ENCODE assay signal across 1 cellular context in genomic region chr15:51622269-51623180, GRCh38.
TF ChIP-seq lines count a peak whose summit lies in the region.

TSS of gene DMXL2 (minus strand) at chr15:51622771. CDS start at chr15:51622545, 226 bp downstream.

TF ChIP-seq in K562, 482 proteins besides CTCF, POLR2A, EP300 and RAD21 (continued from another document):
- no peak for TF ChIP-seq ZNF407 (IDR thresholded peaks at IDR 0.05; ENCODE audit: low read depth)
- no peak for TF ChIP-seq BMI1 (IDR thresholded peaks at IDR 0.05; ENCODE audit: low read length)
- TF ChIP-seq CBFB (CRISPR knock-in tag; IDR thresholded peaks at IDR 0.05): peak; percentile 88; the same call in 1 of the 2 replicates
- no peak for TF ChIP-seq ARNT (IDR thresholded peaks at IDR 0.05)
- TF ChIP-seq, protein P1, sequence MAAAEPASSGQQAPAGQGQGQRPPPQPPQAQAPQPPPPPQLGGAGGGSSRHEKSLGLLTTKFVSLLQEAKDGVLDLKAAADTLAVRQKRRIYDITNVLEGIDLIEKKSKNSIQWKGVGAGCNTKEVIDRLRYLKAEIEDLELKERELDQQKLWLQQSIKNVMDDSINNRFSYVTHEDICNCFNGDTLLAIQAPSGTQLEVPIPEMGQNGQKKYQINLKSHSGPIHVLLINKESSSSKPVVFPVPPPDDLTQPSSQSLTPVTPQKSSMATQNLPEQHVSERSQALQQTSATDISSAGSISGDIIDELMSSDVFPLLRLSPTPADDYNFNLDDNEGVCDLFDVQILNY (CRISPR knock-in tag; IDR thresholded peaks at IDR 0.05): no peak
- no peak for TF ChIP-seq ZNF23 (CRISPR knock-in tag; IDR thresholded peaks at IDR 0.05)
- TF ChIP-seq HOXB6 (CRISPR knock-in tag; IDR thresholded peaks at IDR 0.05; ENCODE audit: borderline replicate concordance): no peak
- no peak for TF ChIP-seq NCOA4 (IDR thresholded peaks at IDR 0.05; ENCODE audit: partially characterized antibody)
- TF ChIP-seq ZNF445 (CRISPR knock-in tag; IDR thresholded peaks at IDR 0.05; ENCODE audit: low read depth): no peak
- no peak; a peak in 2 of 4 replicates for TF ChIP-seq HDAC1 (IDR thresholded peaks at IDR 0.05)
- no peak for TF ChIP-seq KLF16 (IDR thresholded peaks at IDR 0.05)
- TF ChIP-seq LEF1 (IDR thresholded peaks at IDR 0.05): no peak
- TF ChIP-seq, protein P2, sequence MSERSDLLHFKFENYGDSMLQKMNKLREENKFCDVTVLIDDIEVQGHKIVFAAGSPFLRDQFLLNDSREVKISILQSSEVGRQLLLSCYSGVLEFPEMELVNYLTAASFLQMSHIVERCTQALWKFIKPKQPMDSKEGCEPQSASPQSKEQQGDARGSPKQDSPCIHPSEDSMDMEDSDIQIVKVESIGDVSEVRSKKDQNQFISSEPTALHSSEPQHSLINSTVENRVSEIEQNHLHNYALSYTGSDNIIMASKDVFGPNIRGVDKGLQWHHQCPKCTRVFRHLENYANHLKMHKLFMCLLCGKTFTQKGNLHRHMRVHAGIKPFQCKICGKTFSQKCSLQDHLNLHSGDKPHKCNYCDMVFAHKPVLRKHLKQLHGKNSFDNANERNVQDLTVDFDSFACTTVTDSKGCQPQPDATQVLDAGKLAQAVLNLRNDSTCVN (CRISPR knock-in tag; IDR thresholded peaks at IDR 0.05): no peak
- no peak for TF ChIP-seq DACH1 (IDR thresholded peaks at IDR 0.05; ENCODE audit: partially characterized antibody)
- TF ChIP-seq CCNT2 (IDR thresholded peaks at IDR 0.05; ENCODE audit: borderline replicate concordance, extremely low read depth, insufficient read length, low read depth, low read length): peak; percentile 44
- TF ChIP-seq SIX5 (IDR thresholded peaks at IDR 0.05; ENCODE audit: borderline replicate concordance in 1 of 2, insufficient read depth in 1 of 2, low read depth in 1 of 2, low read length in 2 of 2): no peak
- TF ChIP-seq POLR2G (IDR thresholded peaks at IDR 0.05; ENCODE audit: low read depth, low read length): peak; percentile 84
- 0 out of 2 replicates have a peak, but pooled peaks have one; percentile 12 for TF ChIP-seq FOXP1 (CRISPR knock-in tag; IDR thresholded peaks at IDR 0.05)
- no peak for TF ChIP-seq PYGO2 (tag; IDR thresholded peaks at IDR 0.05)
- no peak for TF ChIP-seq U2AF2 (optimal IDR thresholded peaks at IDR 0.05; ENCODE audit: low read depth, low read length)
- no peak for TF ChIP-seq COPS2 (conservative IDR thresholded peaks at IDR 0.05)
- TF ChIP-seq GATAD2A (IDR thresholded peaks at IDR 0.05): 0 out of 2 replicates have a peak, but pooled peaks have one; percentile 34
- TF ChIP-seq ZSCAN29 (IDR thresholded peaks at IDR 0.05): 0 out of 2 replicates have a peak, but pooled peaks have one; percentile 2
- no peak; a peak in 1 of 4 replicates for TF ChIP-seq KDM4B (IDR thresholded peaks at IDR 0.05; ENCODE audit: borderline replicate concordance in 2 of 2, low read depth in 1 of 2)
- TF ChIP-seq ZNF217 (CRISPR knock-in tag; IDR thresholded peaks at IDR 0.05): no peak
- peak; percentile 47 for TF ChIP-seq FUS (optimal IDR thresholded peaks at IDR 0.05; ENCODE audit: low read depth, low read length)
- no peak for TF ChIP-seq MCM3 (IDR thresholded peaks at IDR 0.05)
- TF ChIP-seq FIP1L1 (IDR thresholded peaks at IDR 0.05; ENCODE audit: low read depth, low read length, poor library complexity, severe bottlenecking): peak; percentile 28
- TF ChIP-seq RBM17 (IDR thresholded peaks at IDR 0.05; ENCODE audit: borderline replicate concordance, low read depth, low read length): no peak
- TF ChIP-seq IFI16 (CRISPR knock-in tag; IDR thresholded peaks at IDR 0.05): no peak
- TF ChIP-seq PHTF2 (CRISPR knock-in tag; IDR thresholded peaks at IDR 0.05): no peak
- peak; percentile 75 to 78; a peak in 3 of 4 replicates for TF ChIP-seq MAZ (CRISPR knock-in tag; conservative IDR thresholded peaks at IDR 0.05 in 1 of 2, IDR thresholded peaks at IDR 0.05 in 1 of 2)
- no peak for TF ChIP-seq HLTF (IDR thresholded peaks at IDR 0.05)
- peak; percentile 9; the same call in 1 of the 2 replicates for TF ChIP-seq USF1 (CRISPR knock-in tag; IDR thresholded peaks at IDR 0.05)
- TF ChIP-seq DMBX1 (CRISPR knock-in tag; IDR thresholded peaks at IDR 0.05; ENCODE audit: borderline replicate concordance): no peak
- no peak for TF ChIP-seq BCL6 (CRISPR knock-in tag; IDR thresholded peaks at IDR 0.05)
- no peak for TF ChIP-seq U2AF1 (optimal IDR thresholded peaks at IDR 0.05; ENCODE audit: low read depth, low read length)
- TF ChIP-seq, protein P3, sequence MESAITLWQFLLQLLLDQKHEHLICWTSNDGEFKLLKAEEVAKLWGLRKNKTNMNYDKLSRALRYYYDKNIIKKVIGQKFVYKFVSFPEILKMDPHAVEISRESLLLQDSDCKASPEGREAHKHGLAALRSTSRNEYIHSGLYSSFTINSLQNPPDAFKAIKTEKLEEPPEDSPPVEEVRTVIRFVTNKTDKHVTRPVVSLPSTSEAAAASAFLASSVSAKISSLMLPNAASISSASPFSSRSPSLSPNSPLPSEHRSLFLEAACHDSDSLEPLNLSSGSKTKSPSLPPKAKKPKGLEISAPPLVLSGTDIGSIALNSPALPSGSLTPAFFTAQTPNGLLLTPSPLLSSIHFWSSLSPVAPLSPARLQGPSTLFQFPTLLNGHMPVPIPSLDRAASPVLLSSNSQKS (CRISPR knock-in tag; IDR thresholded peaks at IDR 0.05): no peak
- TF ChIP-seq, protein P4, sequence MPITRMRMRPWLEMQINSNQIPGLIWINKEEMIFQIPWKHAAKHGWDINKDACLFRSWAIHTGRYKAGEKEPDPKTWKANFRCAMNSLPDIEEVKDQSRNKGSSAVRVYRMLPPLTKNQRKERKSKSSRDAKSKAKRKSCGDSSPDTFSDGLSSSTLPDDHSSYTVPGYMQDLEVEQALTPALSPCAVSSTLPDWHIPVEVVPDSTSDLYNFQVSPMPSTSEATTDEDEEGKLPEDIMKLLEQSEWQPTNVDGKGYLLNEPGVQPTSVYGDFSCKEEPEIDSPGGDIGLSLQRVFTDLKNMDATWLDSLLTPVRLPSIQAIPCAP (CRISPR knock-in tag; IDR thresholded peaks at IDR 0.05; ENCODE audit: borderline replicate concordance): no peak
- no peak for TF ChIP-seq PREB (CRISPR knock-in tag; IDR thresholded peaks at IDR 0.05)
- TF ChIP-seq TCF15 (CRISPR knock-in tag; IDR thresholded peaks at IDR 0.05): no peak
- no peak for TF ChIP-seq ZNF655 (CRISPR knock-in tag; IDR thresholded peaks at IDR 0.05)
- no peak for TF ChIP-seq ZNF699 (CRISPR knock-in tag; IDR thresholded peaks at IDR 0.05; ENCODE audit: insufficient replicate concordance)
- TF ChIP-seq, protein P5, sequence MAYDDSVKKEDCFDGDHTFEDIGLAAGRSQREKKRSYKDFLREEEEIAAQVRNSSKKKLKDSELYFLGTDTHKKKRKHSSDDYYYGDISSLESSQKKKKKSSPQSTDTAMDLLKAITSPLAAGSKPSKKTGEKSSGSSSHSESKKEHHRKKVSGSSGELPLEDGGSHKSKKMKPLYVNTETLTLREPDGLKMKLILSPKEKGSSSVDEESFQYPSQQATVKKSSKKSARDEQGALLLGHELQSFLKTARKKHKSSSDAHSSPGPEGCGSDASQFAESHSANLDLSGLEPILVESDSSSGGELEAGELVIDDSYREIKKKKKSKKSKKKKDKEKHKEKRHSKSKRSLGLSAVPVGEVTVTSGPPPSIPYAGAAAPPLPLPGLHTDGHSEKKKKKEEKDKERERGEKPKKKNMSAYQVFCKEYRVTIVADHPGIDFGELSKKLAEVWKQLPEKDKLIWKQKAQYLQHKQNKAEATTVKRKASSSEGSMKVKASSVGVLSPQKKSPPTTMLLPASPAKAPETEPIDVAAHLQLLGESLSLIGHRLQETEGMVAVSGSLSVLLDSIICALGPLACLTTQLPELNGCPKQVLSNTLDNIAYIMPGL (CRISPR knock-in tag; IDR thresholded peaks at IDR 0.05): no peak; the same call in 1 of the 2 replicates
- TF ChIP-seq, protein P6, sequence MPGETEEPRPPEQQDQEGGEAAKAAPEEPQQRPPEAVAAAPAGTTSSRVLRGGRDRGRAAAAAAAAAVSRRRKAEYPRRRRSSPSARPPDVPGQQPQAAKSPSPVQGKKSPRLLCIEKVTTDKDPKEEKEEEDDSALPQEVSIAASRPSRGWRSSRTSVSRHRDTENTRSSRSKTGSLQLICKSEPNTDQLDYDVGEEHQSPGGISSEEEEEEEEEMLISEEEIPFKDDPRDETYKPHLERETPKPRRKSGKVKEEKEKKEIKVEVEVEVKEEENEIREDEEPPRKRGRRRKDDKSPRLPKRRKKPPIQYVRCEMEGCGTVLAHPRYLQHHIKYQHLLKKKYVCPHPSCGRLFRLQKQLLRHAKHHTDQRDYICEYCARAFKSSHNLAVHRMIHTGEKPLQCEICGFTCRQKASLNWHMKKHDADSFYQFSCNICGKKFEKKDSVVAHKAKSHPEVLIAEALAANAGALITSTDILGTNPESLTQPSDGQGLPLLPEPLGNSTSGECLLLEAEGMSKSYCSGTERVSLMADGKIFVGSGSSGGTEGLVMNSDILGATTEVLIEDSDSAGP (CRISPR knock-in tag; IDR thresholded peaks at IDR 0.05): no peak
- no peak for TF ChIP-seq TFAM (CRISPR knock-in tag; conservative IDR thresholded peaks at IDR 0.05)
